27 cellular contexts compared by ENCODE assay signal in the genomic region with DNA sequence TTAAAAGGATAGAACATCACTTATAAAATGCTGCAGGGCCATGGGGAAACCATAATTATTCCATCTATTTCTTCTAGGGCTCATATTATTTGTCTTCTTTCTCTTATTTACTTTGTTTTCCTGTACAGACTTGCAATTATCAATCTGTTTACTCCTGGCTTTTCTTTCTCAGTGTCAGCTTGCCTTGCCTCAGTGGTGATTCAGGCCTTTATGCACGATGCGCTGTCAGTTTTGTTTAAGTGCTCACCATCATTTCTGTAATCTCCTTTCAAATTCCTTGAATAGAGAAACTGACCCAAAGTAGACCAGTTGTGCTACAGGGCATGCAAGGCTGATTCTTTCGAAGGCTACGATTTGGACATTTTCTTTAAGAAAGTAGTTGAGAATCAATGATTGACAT.
"Had no signal": no experiment of that assay in that cellular context is flagged by ENCODE, and none has a peak within 500 bp of the region (broad histone marks: within the 10 kb centered on the region; RNA-seq: fewer than 3 reads in every experiment).

No MANE protein-coding gene starts in this region.

- H3K4me3 Mint-ChIP-seq: naive thymus-derived CD4-positive, alpha-beta T cell; nephron; stimulated activated effector memory CD8-positive, alpha-beta T cell treated with anti-CD3 and anti-CD28 coated beads, Interleukin-12 subunit alpha, Interleukin-12 subunit beta, amount 100 ng/mL, for 72 hours; type B pancreatic cell had no signal

- H3K4me2 ChIP-seq: hepatocyte had no signal

- DNase-seq: dorsolateral prefrontal cortex; effector CD4-positive, alpha-beta T cell; foreskin keratinocyte; heart left ventricle; kidney; mesendoderm; midbrain; naive thymus-derived CD4-positive, alpha-beta T cell; nucleus accumbens; sigmoid colon; stimulated activated CD4-positive, alpha-beta T cell treated with anti-CD3 and anti-CD28 coated beads, Interleukin-2, amount 100 ng/mL, for 24 hours; stimulated activated CD4-positive, alpha-beta T cell treated with anti-CD3 and anti-CD28 coated beads, Interleukin-4, amount 100 ng/mL, for 24 hours; stimulated activated naive CD4-positive, alpha-beta T cell treated with Interleukin-2 at 50 U/mL for 16 hours; stomach; substantia nigra; testis; tibial artery had no signal

- H3K27ac Mint-ChIP-seq: nephron; stimulated activated effector memory CD8-positive, alpha-beta T cell treated with anti-CD3 and anti-CD28 coated beads, Interleukin-12 subunit alpha, Interleukin-12 subunit beta, amount 100 ng/mL, for 72 hours; type B pancreatic cell had no signal

- H3K36me3 ChIP-seq: gastroesophageal sphincter, prostate gland, right atrium auricular region, sigmoid colon, tibial artery had no signal

- H3K4me1 ChIP-seq: prostate gland had no signal

- H3K4me3 ChIP-seq: dorsolateral prefrontal cortex, esophagus muscularis mucosa, gastroesophageal sphincter, heart left ventricle, hepatocyte, lung, prostate gland, right atrium auricular region, sigmoid colon, stomach, testis, tibial artery had no signal

- H3K36me3 Mint-ChIP-seq: stimulated activated effector memory CD8-positive, alpha-beta T cell treated with anti-CD3 and anti-CD28 coated beads, Interleukin-12 subunit alpha, Interleukin-12 subunit beta, amount 100 ng/mL, for 72 hours; type B pancreatic cell had no signal

- H3K27me3 Mint-ChIP-seq: naive thymus-derived CD4-positive, alpha-beta T cell; type B pancreatic cell had no signal

- H3K27me3 ChIP-seq: dorsolateral prefrontal cortex, esophagus muscularis mucosa, foreskin keratinocyte, gastroesophageal sphincter, heart left ventricle, hepatocyte, right atrium auricular region, sigmoid colon, stomach, testis, tibial artery had no signal

- H3K9me3 ChIP-seq: esophagus muscularis mucosa, gastroesophageal sphincter, heart left ventricle, prostate gland, right atrium auricular region, sigmoid colon, stomach, testis, tibial artery had no signal

- H2AFZ ChIP-seq: hepatocyte had no signal

- H3K27ac ChIP-seq: dorsolateral prefrontal cortex, esophagus muscularis mucosa, foreskin keratinocyte, gastroesophageal sphincter, heart left ventricle, hepatocyte, prostate gland, right atrium auricular region, sigmoid colon, stomach, testis, tibial artery had no signal

- H3K9me3 Mint-ChIP-seq: nephron; stimulated activated effector memory CD8-positive, alpha-beta T cell treated with anti-CD3 and anti-CD28 coated beads, Interleukin-12 subunit alpha, Interleukin-12 subunit beta, amount 100 ng/mL, for 72 hours; type B pancreatic cell had no signal

- ATAC-seq: foreskin keratinocyte; gastroesophageal sphincter; heart left ventricle; left lobe of liver; naive thymus-derived CD4-positive, alpha-beta T cell; stimulated activated effector memory CD8-positive, alpha-beta T cell treated with anti-CD3 and anti-CD28 coated beads, Interleukin-12 subunit alpha, Interleukin-12 subunit beta, amount 100 ng/mL, for 72 hours had no signal
